In the genomic region with DNA sequence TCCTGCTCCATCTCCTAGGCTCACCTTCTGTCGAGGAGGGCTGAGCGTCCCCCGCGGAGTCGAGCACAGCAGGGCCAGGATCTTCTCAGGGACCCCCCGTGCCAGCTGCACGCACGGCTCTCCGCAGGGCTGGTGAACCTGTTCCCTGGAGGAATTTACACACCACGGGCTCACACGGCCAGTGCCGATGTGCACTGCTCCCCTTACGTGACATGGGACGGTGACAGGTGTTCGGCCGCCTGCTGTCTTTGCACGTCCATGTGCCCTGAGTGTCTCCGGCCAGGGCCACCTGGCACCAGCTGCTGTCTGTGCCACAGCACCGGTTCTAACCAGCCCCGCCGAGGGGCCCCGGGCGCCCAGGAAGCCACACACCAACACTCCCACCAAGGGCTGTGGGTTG, we compare ENCODE assay signal across 16 cellular contexts. TPM values are rescaled to one million over a fixed set of nuclear protein-coding genes. Genes with fewer than 3 reads are reported as not detected.
A peak's percentile ranks its signal among the peaks of the same experiment; 100 is the strongest.
DNase-seq lines count a peak whose midpoint lies in the region; ATAC-seq and TF ChIP-seq lines count a peak whose summit lies in the region.
"Had no signal": no experiment of that assay in that cellular context is flagged by ENCODE, and none has a peak within 500 bp of the region (broad histone marks: within the 10 kb centered on the region; RNA-seq: fewer than 3 reads in every experiment).

No MANE protein-coding gene starts in this region.

- H4K5ac ChIP-seq in IMR-90 (ENCODE audit: low read depth, low read length) = no peak overlapping the region

- no peak overlapping the region for H2BK15ac ChIP-seq in IMR-90 (ENCODE audit: low read depth, low read length)

- H3K9me3 ChIP-seq in BLaER1 treated with 17β-estradiol and CSF1 and Interleukin-3, amounts not matched to agents 10 nM and 100 nM (replicated peaks in 1 of 11) = no peaks in the 10 kb centered on the region
- H3K9me3 ChIP-seq in IMR-90 (ENCODE audit: control insufficient read depth, insufficient read depth, low read length) (no peaks in the 10 kb centered on the region), PC-3 (ENCODE audit: low read length) (no peaks in the 10 kb centered on the region), right lobe of liver (no peaks in the 10 kb centered on the region)
- H3K9me3 ChIP-seq: psoas muscle had no signal

- 84% methylated on average over 15 of the region's 23 CpGs; no CpG with 5 or more reads in 1 of the 2 experiments for WGBS in IMR-90 (ENCODE audit: extremely low coverage in 2 of 2, insufficient read length in 1 of 2), 2 experiments
- 48% methylated on average over 5 of the region's 23 CpGs for WGBS in right lobe of liver (ENCODE audit: insufficient coverage, low coverage, low lambda C conversion rate, missing lambda C conversion rate)

- POLR2A ChIA-PET in IMR-90 (lab: Charles Lee; ENCODE audit: unreplicated experiment) = no interaction called here
- POLR2A ChIA-PET in PC-3 (lab: Charles Lee; ENCODE audit: unreplicated experiment) = no interaction called here

- ATAC-seq in IMR-90 (ENCODE audit: low read depth) (no peak), PC-3 (no peak), right lobe of liver (peak; percentile 2 to 18 (median 6))
- ATAC-seq: activated T-helper 17 cell treated with anti-CD3 and anti-CD28 coated beads, Interleukin-2, amount 50 U/mL, for 72 hours; stimulated activated memory B cell treated with anti-CD40 and anti-IgM and Interleukin-4, amounts not matched to agents 10 μg/mL and 1 μg/mL and 100 μg/mL, for 72 hours had no signal

- H4K20me1 ChIP-seq in BLaER1 treated with 17β-estradiol and CSF1 and Interleukin-3, amounts not matched to agents 10 nM and 100 nM = no peaks in the 10 kb centered on the region; a peak in 1 of 22 replicates
- no peaks in the 10 kb centered on the region for H4K20me1 ChIP-seq in IMR-90 (ENCODE audit: insufficient read depth, low read length)
- H4K20me1 ChIP-seq in PC-3 (ENCODE audit: low read length) = no peaks in the 10 kb centered on the region

- no peak overlapping the region for H2AK5ac ChIP-seq in IMR-90 (ENCODE audit: low read depth, low read length)

- H4K91ac ChIP-seq in IMR-90 (ENCODE audit: insufficient read depth, low read depth, low read length) = no peak overlapping the region

- H3K79me1 ChIP-seq in IMR-90 (ENCODE audit: low read depth in 1 of 2, low read length in 2 of 2) = no peaks in the 10 kb centered on the region

- no peak overlapping the region for H2BK120ac ChIP-seq in IMR-90 (ENCODE audit: low read depth, low read length)

- H2AFZ ChIP-seq in IMR-90 (replicated peaks; ENCODE audit: low read length, poor library complexity) (no peak overlapping the region), PC-3 (ENCODE audit: low read length) (no peak overlapping the region)

- H3K18ac ChIP-seq in IMR-90 (ENCODE audit: low read depth, low read length) = no peak overlapping the region

- no peaks in the 10 kb centered on the region for H3K36me3 ChIP-seq in BLaER1 treated with 17β-estradiol and CSF1 and Interleukin-3, amounts not matched to agents 10 nM and 100 nM
- H3K36me3 ChIP-seq in IMR-90 (ENCODE audit: control insufficient read depth, insufficient read depth, low read length) (no peaks in the 10 kb centered on the region), PC-3 (ENCODE audit: low read depth, low read length) (no peaks in the 10 kb centered on the region), right lobe of liver (no peaks in the 10 kb centered on the region)

- peak overlapping the region; percentile 53 to 97 (median 85) for H3K4me2 ChIP-seq in BLaER1 treated with 17β-estradiol and CSF1 and Interleukin-3, amounts not matched to agents 10 nM and 100 nM
- H3K4me2 ChIP-seq in IMR-90 (ENCODE audit: low read depth, low read length) (no peak overlapping the region), PC-3 (ENCODE audit: low read length) (peak overlapping the region; percentile 64)

- in situ Hi-C loops in IMR-90 (cut with MboI; ENCODE audit: low sequenced_read_pairs) = no loop called here

- no peak overlapping the region for H3K4ac ChIP-seq in IMR-90 (ENCODE audit: low read depth, low read length)

- dilution Hi-C loops in IMR-90 (cut with HindIII; ENCODE audit: low sequenced_read_pairs, unreplicated experiment) = no loop called here

- no peak overlapping the region for H3K14ac ChIP-seq in IMR-90 (replicated peaks; ENCODE audit: low read depth, low read length)

- no peaks in the 10 kb centered on the region for H3K79me2 ChIP-seq in PC-3 (ENCODE audit: low read length)

- no peaks in the 10 kb centered on the region for H3F3A ChIP-seq in PC-3 (ENCODE audit: low read length, unreplicated experiment)

- H3K9me1 ChIP-seq in IMR-90 (ENCODE audit: insufficient read depth, low read length) = no peaks in the 10 kb centered on the region

- no peak for TF ChIP-seq RAD21 in IMR-90 (IDR thresholded peaks at IDR 0.05; ENCODE audit: low read length)

- TF ChIP-seq POLR2A in IMR-90 (IDR thresholded peaks at IDR 0.05; ENCODE audit: low read depth, low read length) (no peak), right lobe of liver (IDR thresholded peaks at IDR 0.05) (no peak)

- no peak overlapping the region for H3K56ac ChIP-seq in IMR-90 (ENCODE audit: extremely low read depth, insufficient read depth, low read length)

- peak overlapping the region in 8 of 11 experiments; percentile 42 to 69 (median 66); a peak in 16 of 22 replicates for H3K27ac ChIP-seq in BLaER1 treated with 17β-estradiol and CSF1 and Interleukin-3, amounts not matched to agents 10 nM and 100 nM
- H3K27ac ChIP-seq in IMR-90 (ENCODE audit: insufficient read depth, low read length) (no peak overlapping the region), PC-3 (ENCODE audit: low read length) (peak overlapping the region; percentile 51), right lobe of liver (peak overlapping the region in 2 of 3 donors; percentile 26 to 71)
- H3K27ac ChIP-seq: psoas muscle had no signal

- H3K4me1 ChIP-seq in BLaER1 treated with 17β-estradiol and CSF1 and Interleukin-3, amounts not matched to agents 10 nM and 100 nM = peaks cover 64 to 94% (median 85%) of the 10 kb centered on the region in 10 experiments
- 0 out of 2 replicates have a peak, but pooled peaks cover 2% of the 10 kb centered on the region for H3K4me1 ChIP-seq in IMR-90 (ENCODE audit: control insufficient read depth, insufficient read depth, low read length)
- H3K4me1 ChIP-seq in PC-3 (ENCODE audit: insufficient read depth, low read length) = peaks cover 35% of the 10 kb centered on the region
- peaks cover 0 to 68% (median 35%) of the 10 kb centered on the region in 4 donors for H3K4me1 ChIP-seq in right lobe of liver

- TF ChIP-seq CTCF in IMR-90 (conservative IDR thresholded peaks at IDR 0.05; ENCODE audit: low read depth, low read length) = no peak
- TF ChIP-seq CTCF in PC-3 (conservative IDR thresholded peaks at IDR 0.05; ENCODE audit: low read depth, low read length) = no peak
- no peak for TF ChIP-seq CTCF in right lobe of liver (IDR thresholded peaks at IDR 0.05)

- H3K4me3 ChIP-seq in BLaER1 treated with 17β-estradiol and CSF1 and Interleukin-3, amounts not matched to agents 10 nM and 100 nM = peak overlapping the region in 2 of 10 experiments; percentile 0 to 31; a peak in 2 of 20 replicates
- H3K4me3 ChIP-seq in IMR-90 (ENCODE audit: insufficient read depth, low read depth, low read length) = no peak overlapping the region
- no peak overlapping the region for H3K4me3 ChIP-seq in PC-3 (ENCODE audit: low read length)
- no peak overlapping the region for H3K4me3 ChIP-seq in right lobe of liver
- H3K4me3 ChIP-seq: psoas muscle had no signal

- BruUV-seq in IMR-90 (replicated peaks; lab: Mats Ljungman, UMichigan) (no TSS peak), PC-3 (replicated peaks; lab: Mats Ljungman, UMichigan) (no TSS peak)

- H2BK20ac ChIP-seq in IMR-90 (ENCODE audit: low read depth, low read length) = no peak overlapping the region

- peaks cover 0 to 18% (median 0%) of the 10 kb centered on the region in 11 experiments; a peak in 4 of 22 replicates for H3K27me3 ChIP-seq in BLaER1 treated with 17β-estradiol and CSF1 and Interleukin-3, amounts not matched to agents 10 nM and 100 nM
- peaks cover 16% of the 10 kb centered on the region for H3K27me3 ChIP-seq in IMR-90 (ENCODE audit: control insufficient read depth, insufficient read depth, low read length)
- no peaks in the 10 kb centered on the region for H3K27me3 ChIP-seq in PC-3 (ENCODE audit: low read length)
- H3K27me3 ChIP-seq in right lobe of liver = no peaks in the 10 kb centered on the region

- H4K8ac ChIP-seq in IMR-90 (ENCODE audit: low read depth in 2 of 2, low read length in 2 of 2) = no peak overlapping the region

- H3K23ac ChIP-seq in IMR-90 (ENCODE audit: low read depth, low read length) = no peak overlapping the region

- H3K9ac ChIP-seq in BLaER1 treated with 17β-estradiol and CSF1 and Interleukin-3, amounts not matched to agents 10 nM and 100 nM = peak overlapping the region in 8 of 11 experiments; percentile 20 to 62 (median 42); a peak in 16 of 22 replicates
- H3K9ac ChIP-seq in IMR-90 (ENCODE audit: low read depth, low read length) = no peak overlapping the region
- no peak overlapping the region; the same call in 1 of the 2 replicates for H3K9ac ChIP-seq in PC-3 (ENCODE audit: low read length)

- H2AK9ac ChIP-seq in IMR-90 (replicated peaks; ENCODE audit: low read depth, low read length, poor library complexity) = peak overlapping the region; percentile 24

- no peaks in the 10 kb centered on the region for H3K9me2 ChIP-seq in PC-3 (replicated peaks; ENCODE audit: low read length)

- intact Hi-C loops in IMR-90 (cut with micrococcal nuclease) (loop anchor here (1.0 kb wide), 1 partner anchor 30 kb away; no protein-coding TSS in a partner anchor), PC-3 (cut with micrococcal nuclease) (loop anchor here (2.0 kb wide), 1 partner anchor 25 kb away; no protein-coding TSS in a partner anchor), right lobe of liver (cut with DNase I) (no loop called here)

- CTCF ChIA-PET in IMR-90 (lab: Yijun Ruan, JAX) = no interaction called here
- CTCF ChIA-PET in PC-3 (lab: Charles Lee) = interaction anchor here (0.9 kb wide), 1 partner anchor 52 kb away, joined by 3 read pairs; no protein-coding TSS in a partner anchor

- no peak overlapping the region for H2BK5ac ChIP-seq in IMR-90 (ENCODE audit: low read depth, low read length, poor library complexity, severe bottlenecking)

- DNase-seq in IMR-90 (no peak), PC-3 (no peak), right lobe of liver (peak; percentile 70 to 81 (median 79)), NCI-H446 (lab: John Stamatoyannopoulos, UW) (no peak), COLO829 (ENCODE audit: low spot score) (no peak)
- DNase-seq in effector CD8-positive, alpha-beta T cell (lab: John Stamatoyannopoulos, UW) = no peak
- DNase-seq in stimulated activated CD4-positive, alpha-beta T cell treated with anti-CD3 and anti-CD28 coated beads, Interleukin-2, amount 100 ng/mL, for 48 hours = no peak
- DNase-seq: activated CD4-positive, alpha-beta T cell treated with anti-CD3 and anti-CD28 coated beads, Interleukin-2, amount 10 ng/mL, durations not matched to agents 24 days and 14 days; mesendoderm; psoas muscle; stimulated activated CD4-positive, alpha-beta T cell treated with anti-CD3 and anti-CD28 coated beads, Interleukin-2, amount 100 ng/mL, for 24 hours had no signal

RNA-seq across cellular contexts. Expression of a gene that starts 8.7 kb away (rescaled TPM):
- total RNA-seq in IMR-90 (2012; rRNA removed) (16.1 and 18.9 TPM in 2 replicates), PC-3 (2014; rRNA removed) (103 and 106 TPM in 2 replicates), right lobe of liver (100 to 1,000 TPM; 117 to 379 (median 184) TPM)
- 37.2 and 39.5 TPM in 2 replicates for polyA plus RNA-seq in IMR-90 (2012; rRNA removed)
- polyA plus RNA-seq in IMR-90 (2012; cell fraction: cytosol; rRNA removed) = 22.2 and 63.1 TPM in 2 replicates
- 54.0 and 103 TPM in 2 replicates for polyA plus RNA-seq in IMR-90 (2012; cell fraction: nucleus; rRNA removed; ENCODE audit: low replicate concordance)

RNA-seq across cellular contexts. Expression of a gene that starts 16.4 kb away (rescaled TPM):
- total RNA-seq in IMR-90 (2012; rRNA removed) = 3.1 and 3.4 TPM in 2 replicates
- polyA plus RNA-seq in IMR-90 (2012; rRNA removed) = 7.1 and 8.5 TPM in 2 replicates
- polyA plus RNA-seq in IMR-90 (2012; cell fraction: cytosol; rRNA removed) = 7.2 and 17.0 TPM in 2 replicates
- polyA plus RNA-seq in IMR-90 (2012; cell fraction: nucleus; rRNA removed; ENCODE audit: low replicate concordance) = 9.5 and 25.7 TPM in 2 replicates
- total RNA-seq in PC-3 (2014; rRNA removed) = 19.5 and 26.3 TPM in 2 replicates
- 1 to 10 TPM; 1.4 to 7.7 (median 5.1) TPM for total RNA-seq in right lobe of liver
- total RNA-seq: activated T-helper 17 cell treated with anti-CD3 and anti-CD28 coated beads, Interleukin-2, amount 50 U/mL, for 72 hours had no signal

RNA-seq across cellular contexts. Expression of a gene that starts 33.2 kb away (rescaled TPM):
- total RNA-seq in IMR-90 (2012; rRNA removed) = 1.4 and 2.2 TPM in 2 replicates
- polyA plus RNA-seq in IMR-90 (2012; rRNA removed) = 10.4 and 16.4 TPM in 2 replicates
- 9.6 and 22.1 TPM in 2 replicates for polyA plus RNA-seq in IMR-90 (2012; cell fraction: cytosol; rRNA removed)
- polyA plus RNA-seq in IMR-90 (2012; cell fraction: nucleus; rRNA removed; ENCODE audit: low replicate concordance) = 7.1 and 18.2 TPM in 2 replicates
- total RNA-seq in PC-3 (2014; rRNA removed) = 23.1 and 29.5 TPM in 2 replicates
- total RNA-seq in right lobe of liver = 10 to 100 TPM; 26.7 to 54.2 (median 45.8) TPM

RNA-seq across cellular contexts. Expression of a gene that starts 46.8 kb away (rescaled TPM):
- total RNA-seq in IMR-90 (2012; rRNA removed) (not detected in 2 replicates), PC-3 (2014; rRNA removed) (not detected in 2 replicates), right lobe of liver (under 1 TPM in 4 of 6 experiments, not detected in 2; 0.23 to 0.81 (median 0.32) TPM)
- polyA plus RNA-seq in IMR-90 (2012; rRNA removed) = not detected in 2 replicates
- polyA plus RNA-seq in IMR-90 (2012; cell fraction: cytosol; rRNA removed) = 0.03 TPM in 1 of 2 replicates, not detected in the other
- not detected in 2 replicates for polyA plus RNA-seq in IMR-90 (2012; cell fraction: nucleus; rRNA removed; ENCODE audit: low replicate concordance)
- total RNA-seq: endothelial cell of umbilical vein had no signal
- polyA plus RNA-seq: endothelial cell of umbilical vein had no signal

RNA-seq across cellular contexts. Expression of a gene that starts 52.4 kb away (rescaled TPM):
- not detected in 2 replicates for total RNA-seq in IMR-90 (2012; rRNA removed)
- not detected in 2 replicates for polyA plus RNA-seq in IMR-90 (2012; rRNA removed)
- not detected in 2 replicates for polyA plus RNA-seq in IMR-90 (2012; cell fraction: cytosol; rRNA removed)
- polyA plus RNA-seq in IMR-90 (2012; cell fraction: nucleus; rRNA removed; ENCODE audit: low replicate concordance) = not detected in 2 replicates
- not detected in 2 replicates for total RNA-seq in PC-3 (2014; rRNA removed)
- total RNA-seq in right lobe of liver = under 1 TPM in 2 of 6 experiments, not detected in 4; 0.26 to 0.63 TPM
- total RNA-seq: activated CD4-positive, alpha-beta T cell treated with anti-CD3 and anti-CD28 coated beads, Interleukin-2, amount 10 ng/mL, durations not matched to agents 24 days and 14 days; activated T-helper 17 cell treated with anti-CD3 and anti-CD28 coated beads, Interleukin-2, amount 50 U/mL, for 72 hours; endothelial cell of umbilical vein; T-helper 1 cell treated with Interleukin-12 subunit alpha and Interleukin-12 subunit beta and Interleukin-4 antibody, amounts not matched to agents 30 ng/mL and 1 ng/mL, for 36 hours had no signal

Comparison
In these comparisons a context has a peak if more than half of its experiments do, and no peak if none do; other contexts are left out.
1. H3K9ac ChIP-seq: peak in BLaER1 treated with 17β-estradiol and CSF1 and Interleukin-3, amounts not matched to agents 10 nM and 100 nM (8 of 11); none in IMR-90 (single experiment) and PC-3 (single experiment).
2. ATAC-seq: peak in right lobe of liver (4 of 4); none in IMR-90 (single experiment) and PC-3 (single experiment).
3. DNase-seq: peak in right lobe of liver (3 of 3); none in IMR-90 (single experiment), PC-3 (single experiment), NCI-H446 (0 of 2), COLO829 (single experiment), effector CD8-positive, alpha-beta T cell (single experiment) and stimulated activated CD4-positive, alpha-beta T cell treated with anti-CD3 and anti-CD28 coated beads, Interleukin-2, amount 100 ng/mL, for 48 hours (0 of 2).
4. intact Hi-C loops: an anchor here in IMR-90 (1.0 kb wide) and PC-3 (2.0 kb wide); none called in right lobe of liver.